ENCODE assay signal across 27 cellular contexts in genomic region chr1:19690342-19690741, GRCh38. TPM values are rescaled to one million over a fixed set of nuclear protein-coding genes. Genes with fewer than 3 reads are reported as not detected.
"Had no signal": no experiment of that assay in that cellular context is flagged by ENCODE, and none has a peak within 500 bp of the region (broad histone marks: within the 10 kb centered on the region; RNA-seq: fewer than 3 reads in every experiment).

No MANE protein-coding gene starts in this region.

- H3K9me3 Mint-ChIP-seq: mesothelial cell of epicardium; stimulated activated naive CD8-positive, alpha-beta T cell treated with anti-CD3 and anti-CD28 coated beads, Interleukin-15, Interleukin-2, amounts not matched to agents 100 ng/mL and 50 ng/mL, for 24 hours; T-helper 2 cell treated with Interferon-gamma antibody and Interleukin-4, amounts not matched to agents 5 μg/mL and 100 μg/mL, for 36 hours had no signal

- H3K4me1 Mint-ChIP-seq: brain, mesothelial cell of epicardium had no signal

- H3K4me3 Mint-ChIP-seq: activated CD4-positive, alpha-beta T cell treated with anti-CD3 and anti-CD28 coated beads for 36 hours; activated naive CD4-positive, alpha-beta T cell treated with anti-CD3 and anti-CD28 coated beads for 36 hours; activated naive CD8-positive, alpha-beta T cell treated with anti-CD3 and anti-CD28 coated beads for 36 hours; brain; mesothelial cell of epicardium; naive B cell; stimulated activated naive CD8-positive, alpha-beta T cell treated with anti-CD3 and anti-CD28 coated beads, Interleukin-15, Interleukin-2, amounts not matched to agents 100 ng/mL and 50 ng/mL, for 24 hours; T-helper 2 cell treated with Interferon-gamma antibody and Interleukin-4, amounts not matched to agents 5 μg/mL and 100 μg/mL, for 36 hours had no signal

- H3K27ac ChIP-seq: adrenal gland, cardiac muscle cell, epithelial cell of prostate, esophagus squamous epithelium, heart right ventricle, thoracic aorta, uterus had no signal

- H3K27me3 ChIP-seq: adrenal gland, cardiac muscle cell, esophagus squamous epithelium, heart right ventricle, uterus had no signal

- H3K27ac Mint-ChIP-seq: activated CD4-positive, alpha-beta T cell treated with anti-CD3 and anti-CD28 coated beads for 36 hours; activated naive CD4-positive, alpha-beta T cell treated with anti-CD3 and anti-CD28 coated beads for 36 hours; activated naive CD8-positive, alpha-beta T cell treated with anti-CD3 and anti-CD28 coated beads for 36 hours; brain; mesothelial cell of epicardium; stimulated activated naive CD8-positive, alpha-beta T cell treated with anti-CD3 and anti-CD28 coated beads, Interleukin-15, Interleukin-2, amounts not matched to agents 100 ng/mL and 50 ng/mL, for 24 hours; T-helper 2 cell treated with Interferon-gamma antibody and Interleukin-4, amounts not matched to agents 5 μg/mL and 100 μg/mL, for 36 hours had no signal

- DNase-seq: activated CD4-positive, CD25-positive, alpha-beta regulatory T cell; activated effector memory CD4-positive, alpha-beta T cell treated with Interleukin-2 at 50 U/mL for 16 hours; activated naive CD8-positive, alpha-beta T cell treated with anti-CD3 and anti-CD28 coated beads for 36 hours; adrenal gland; aorta; cortex of kidney; esophagus squamous epithelium; foreskin melanocyte; heart right ventricle; naive B cell; right cardiac atrium; stimulated activated CD4-positive, alpha-beta T cell treated with anti-CD3 and anti-CD28 coated beads, Interleukin-2, amount 100 ng/mL, for 48 hours; trophoblast cell; uterus had no signal

- H3K36me3 ChIP-seq: cardiac muscle cell, uterus had no signal

- H3K9me3 ChIP-seq: adrenal gland, esophagus squamous epithelium, thoracic aorta, uterus had no signal

- H3K27me3 Mint-ChIP-seq: activated CD4-positive, alpha-beta T cell treated with anti-CD3 and anti-CD28 coated beads for 36 hours; activated naive CD8-positive, alpha-beta T cell treated with anti-CD3 and anti-CD28 coated beads for 36 hours; naive B cell; stimulated activated naive CD8-positive, alpha-beta T cell treated with anti-CD3 and anti-CD28 coated beads, Interleukin-15, Interleukin-2, amounts not matched to agents 100 ng/mL and 50 ng/mL, for 24 hours had no signal

- FAIRE-seq: endometrium had no signal

- H3K4me3 ChIP-seq: adrenal gland, cardiac muscle cell, esophagus squamous epithelium, heart right ventricle, thoracic aorta, uterus had no signal

- ATAC-seq: activated CD4-positive, alpha-beta T cell treated with anti-CD3 and anti-CD28 coated beads for 36 hours; heart right ventricle; right cardiac atrium had no signal

- H3K36me3 Mint-ChIP-seq: brain had no signal

- H3K4me1 ChIP-seq: adrenal gland, esophagus squamous epithelium, uterus had no signal

RNA-seq across cellular contexts. Expression of gene HTR6, which starts 25.7 kb away (rescaled TPM):
- total RNA-seq: activated naive CD8-positive, alpha-beta T cell treated with anti-CD3 and anti-CD28 coated beads for 36 hours; adrenal gland; cardiac muscle cell; esophagus squamous epithelium; glomerular endothelial cell; heart right ventricle; kidney epithelial cell; right cardiac atrium; subcutaneous adipose tissue; uterus had no signal
